In genomic region chr10:10589540-10589939, GRCh38 we compare ENCODE assay signal across 8 cellular contexts.
DNase-seq lines count a peak whose midpoint lies in the region; ATAC-seq and TF ChIP-seq lines count a peak whose summit lies in the region.

No MANE protein-coding gene starts in this region.

- peak; percentile 30 for DNase-seq in activated T-cell treated with anti-CD3 and anti-CD28 coated beads, Interleukin-2, amount 50 U/mL, for 24 hours
- DNase-seq in ACHN (no peak), amygdala (lab: John Stamatoyannopoulos, UW) (no peak)
- no peak for DNase-seq in activated T-helper 2 cell treated with anti-CD3 and anti-CD28 coated beads, Interferon-gamma antibody, Interleukin-2, Interleukin-4, amounts not matched to agents 10 μg/mL and 5 μg/mL and 100 μg/mL, durations not matched to agents 14 hours and 24 hours and 36 hours (ENCODE audit: low spot score)

- peaks cover 57% of the 10 kb centered on the region for H3K27me3 Mint-ChIP-seq in activated T-cell treated with anti-CD3 and anti-CD28 coated beads, Interleukin-2, amount 50 U/mL, for 24 hours
- no peaks in the 10 kb centered on the region for H3K27me3 Mint-ChIP-seq in activated T-helper 2 cell treated with anti-CD3 and anti-CD28 coated beads, Interferon-gamma antibody, Interleukin-2, Interleukin-4, amounts not matched to agents 10 μg/mL and 5 μg/mL and 100 μg/mL, durations not matched to agents 14 hours and 24 hours and 36 hours (ENCODE audit: low read depth)

- H3K9ac ChIP-seq in parathyroid adenoma, result no peak overlapping the region

- H3K9me3 Mint-ChIP-seq in activated T-cell treated with anti-CD3 and anti-CD28 coated beads, Interleukin-2, amount 50 U/mL, for 24 hours, result no peaks in the 10 kb centered on the region
- H3K9me3 Mint-ChIP-seq in activated T-helper 2 cell treated with anti-CD3 and anti-CD28 coated beads, Interferon-gamma antibody, Interleukin-2, Interleukin-4, amounts not matched to agents 10 μg/mL and 5 μg/mL and 100 μg/mL, durations not matched to agents 14 hours and 24 hours and 36 hours, result no peaks in the 10 kb centered on the region

- H3K4me1 Mint-ChIP-seq in activated T-cell treated with anti-CD3 and anti-CD28 coated beads, Interleukin-2, amount 50 U/mL, for 24 hours (ENCODE audit: low read depth), result peaks cover 15% of the 10 kb centered on the region
- no peaks in the 10 kb centered on the region for H3K4me1 Mint-ChIP-seq in activated T-helper 2 cell treated with anti-CD3 and anti-CD28 coated beads, Interferon-gamma antibody, Interleukin-2, Interleukin-4, amounts not matched to agents 10 μg/mL and 5 μg/mL and 100 μg/mL, durations not matched to agents 14 hours and 24 hours and 36 hours (ENCODE audit: low read depth)

- H3K4me2 ChIP-seq in parathyroid adenoma (ENCODE audit: low read length), result peak overlapping the region; percentile 51

- no peaks in the 10 kb centered on the region for H3K27me3 ChIP-seq in parathyroid adenoma (ENCODE audit: control insufficient read depth, insufficient read depth, low read length)

- H3K36me3 ChIP-seq in parathyroid adenoma (ENCODE audit: control insufficient read depth, insufficient read depth, low read length), result no peaks in the 10 kb centered on the region

- no peaks in the 10 kb centered on the region for H3K36me3 Mint-ChIP-seq in activated T-cell treated with anti-CD3 and anti-CD28 coated beads, Interleukin-2, amount 50 U/mL, for 24 hours (ENCODE audit: low read depth)
- H3K36me3 Mint-ChIP-seq in activated T-helper 2 cell treated with anti-CD3 and anti-CD28 coated beads, Interferon-gamma antibody, Interleukin-2, Interleukin-4, amounts not matched to agents 10 μg/mL and 5 μg/mL and 100 μg/mL, durations not matched to agents 14 hours and 24 hours and 36 hours (ENCODE audit: low read depth), result no peaks in the 10 kb centered on the region

- H3K4me3 Mint-ChIP-seq in activated T-cell treated with anti-CD3 and anti-CD28 coated beads, Interleukin-2, amount 50 U/mL, for 24 hours, result no peak overlapping the region
- no peak overlapping the region for H3K4me3 Mint-ChIP-seq in activated T-helper 2 cell treated with anti-CD3 and anti-CD28 coated beads, Interferon-gamma antibody, Interleukin-2, Interleukin-4, amounts not matched to agents 10 μg/mL and 5 μg/mL and 100 μg/mL, durations not matched to agents 14 hours and 24 hours and 36 hours (ENCODE audit: low read depth)

- no peak for TF ChIP-seq CTCF in parathyroid adenoma (IDR thresholded peaks at IDR 0.05)

- peak overlapping the region; percentile 3 for H3K4me3 ChIP-seq in parathyroid adenoma (ENCODE audit: low read depth, low read length)

- in situ Hi-C loops in ACHN (cut with HindIII; ENCODE audit: low pct_ligation_motif_present, low pct_unique_long_range_greater_than_20kb, low sequenced_read_pairs), result no loop called here

- H3K27ac ChIP-seq in parathyroid adenoma, result no peak overlapping the region

- H3K79me2 ChIP-seq in parathyroid adenoma, result no peaks in the 10 kb centered on the region

- intact Hi-C loops in activated T-helper 2 cell treated with anti-CD3 and anti-CD28 coated beads, Interferon-gamma antibody, Interleukin-2, Interleukin-4, amounts not matched to agents 10 μg/mL and 5 μg/mL and 100 μg/mL, durations not matched to agents 14 hours and 24 hours and 36 hours (cut with micrococcal nuclease), result no loop called here

- no peak overlapping the region for H3K27ac Mint-ChIP-seq in activated T-cell treated with anti-CD3 and anti-CD28 coated beads, Interleukin-2, amount 50 U/mL, for 24 hours
- no peak overlapping the region for H3K27ac Mint-ChIP-seq in activated T-helper 2 cell treated with anti-CD3 and anti-CD28 coated beads, Interferon-gamma antibody, Interleukin-2, Interleukin-4, amounts not matched to agents 10 μg/mL and 5 μg/mL and 100 μg/mL, durations not matched to agents 14 hours and 24 hours and 36 hours

- H2AFZ ChIP-seq in parathyroid adenoma, result peak overlapping the region; percentile 10

- peak; percentile 56 for ATAC-seq in GM18508 (IDR thresholded peaks at IDR 0.05; ENCODE audit: insufficient read depth, unreplicated experiment)
- peak; percentile 53 for ATAC-seq in HG02623 (IDR thresholded peaks at IDR 0.05; ENCODE audit: unreplicated experiment)
- ATAC-seq in HG02870 (IDR thresholded peaks at IDR 0.05; ENCODE audit: unreplicated experiment), result no peak

- peaks cover 28% of the 10 kb centered on the region for H3K4me1 ChIP-seq in parathyroid adenoma

- no peaks in the 10 kb centered on the region for H3K9me3 ChIP-seq in parathyroid adenoma (ENCODE audit: control insufficient read depth, low read length)
